In the genomic region with DNA sequence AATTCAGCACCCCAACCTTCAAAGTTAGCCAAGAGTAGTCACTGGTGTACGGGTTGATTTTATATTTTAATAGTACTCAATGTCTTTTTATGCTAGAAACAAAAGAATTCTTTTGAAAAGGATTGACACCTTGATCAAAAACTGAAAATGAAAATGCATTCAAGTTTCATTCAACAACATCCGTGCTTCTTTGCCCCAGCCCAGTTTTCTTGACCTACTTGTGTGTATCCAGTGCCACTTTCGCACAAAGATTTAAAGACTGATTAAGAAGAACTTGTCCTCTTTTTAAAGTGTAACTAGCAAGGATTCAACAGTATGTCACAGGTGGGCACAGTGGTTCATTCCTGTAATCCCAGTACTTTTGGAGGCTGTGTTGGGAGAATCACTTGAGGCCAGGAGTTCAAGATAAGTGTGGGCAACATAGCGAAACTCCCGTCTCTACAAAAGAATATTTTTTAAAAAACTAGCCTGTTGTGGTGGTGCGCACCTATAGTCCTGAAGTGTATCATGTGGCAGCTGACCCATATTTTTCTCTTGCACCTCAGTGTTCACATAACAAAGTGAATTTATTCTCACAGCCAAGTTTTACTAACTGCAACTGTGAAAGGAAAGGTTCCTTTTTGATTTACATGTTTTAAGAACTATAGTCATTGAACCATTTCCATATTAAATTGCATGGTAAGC, we compare ENCODE assay signal across 27 cellular contexts. TPM values are rescaled to one million over a fixed set of nuclear protein-coding genes. Genes with fewer than 3 reads are reported as not detected.
DNase-seq lines count a peak whose midpoint lies in the region; ATAC-seq, FAIRE-seq and TF ChIP-seq lines count a peak whose summit lies in the region.
"Had no signal": no experiment of that assay in that cellular context is flagged by ENCODE, and none has a peak within 500 bp of the region (broad histone marks: within the 10 kb centered on the region; RNA-seq: fewer than 3 reads in every experiment).

No MANE protein-coding gene starts in this region.

- H3K4me3 Mint-ChIP-seq in CD4-positive, alpha-beta memory T cell: peak overlapping the region in 7 of 8 donors; percentile 24 to 63 (median 39)
- H3K4me3 Mint-ChIP-seq: CD8-positive, alpha-beta T cell had no signal

- POLR2A ChIA-PET in CD4-positive, alpha-beta memory T cell (lab: Charles Lee; ENCODE audit: partially characterized antibody): interaction anchor here (0.9 kb wide), 1 partner anchor 23 kb away, joined by 4 read pairs; the partner anchor contains the start of gene CD2AP
- POLR2A ChIA-PET in endothelial cell of umbilical vein (lab: Charles Lee): no interaction called here

- no peaks in the 10 kb centered on the region for H3K9me1 ChIP-seq in endothelial cell of umbilical vein (replicated peaks; ENCODE audit: control insufficient read depth, extremely low read depth, insufficient read depth, low read length)

- H4K20me1 ChIP-seq in endothelial cell of umbilical vein (replicated peaks; ENCODE audit: control insufficient read depth, extremely low read depth, insufficient read depth, low read length): no peaks in the 10 kb centered on the region
- no peaks in the 10 kb centered on the region for H4K20me1 ChIP-seq in smooth muscle cell (ENCODE audit: low read depth)

- CTCF ChIA-PET in CD4-positive, alpha-beta memory T cell (lab: Charles Lee; ENCODE audit: partially characterized antibody): no interaction called here
- CTCF ChIA-PET in endothelial cell of umbilical vein (lab: Charles Lee): no interaction called here

- H3K36me3 Mint-ChIP-seq in CD4-positive, alpha-beta memory T cell: no peaks in the 10 kb centered on the region
- H3K36me3 Mint-ChIP-seq: CD8-positive, alpha-beta T cell had no signal

- dilution Hi-C loops in endothelial cell of umbilical vein (cut with MboI; ENCODE audit: extremely low pct_ligation_motif_present, low sequenced_read_pairs): no loop called here

- FAIRE-seq in endothelial cell of umbilical vein (lab: Jason Lieb, UNC): peak; percentile 26
- FAIRE-seq: A549, HepG2 had no signal

- H3K79me2 ChIP-seq in endothelial cell of umbilical vein (ENCODE audit: control insufficient read depth, insufficient read depth, low read length) (no peaks in the 10 kb centered on the region), smooth muscle cell (ENCODE audit: low read depth) (no peaks in the 10 kb centered on the region)

- H3K9me3 ChIP-seq in CD4-positive, alpha-beta memory T cell (ENCODE audit: control insufficient read depth in 1 of 2, low read length in 2 of 2): no peaks in the 10 kb centered on the region
- no peaks in the 10 kb centered on the region for H3K9me3 ChIP-seq in endothelial cell of umbilical vein (replicated peaks; ENCODE audit: control insufficient read depth, insufficient read depth, low read length)
- H3K9me3 ChIP-seq in smooth muscle cell (replicated peaks; ENCODE audit: low read depth): no peaks in the 10 kb centered on the region
- H3K9me3 ChIP-seq: A549, SJCRH30 had no signal

- no peaks in the 10 kb centered on the region for H3K27me3 ChIP-seq in CD4-positive, alpha-beta memory T cell (ENCODE audit: insufficient read depth, low read length)
- no peaks in the 10 kb centered on the region for H3K27me3 ChIP-seq in endothelial cell of umbilical vein (ENCODE audit: control insufficient read depth in 2 of 2, insufficient read depth in 2 of 2, low read length in 2 of 2)
- no peaks in the 10 kb centered on the region for H3K27me3 ChIP-seq in smooth muscle cell (ENCODE audit: low read depth)
- H3K27me3 ChIP-seq: SJCRH30 had no signal

- no peaks in the 10 kb centered on the region for H3K36me3 ChIP-seq in CD4-positive, alpha-beta memory T cell (ENCODE audit: insufficient read depth, low read length)
- H3K36me3 ChIP-seq in endothelial cell of umbilical vein (ENCODE audit: control insufficient read depth in 2 of 2, extremely low read depth in 1 of 2, insufficient read depth in 2 of 2, low read length in 2 of 2) (no peaks in the 10 kb centered on the region), smooth muscle cell (ENCODE audit: low read depth) (no peaks in the 10 kb centered on the region)
- H3K36me3 ChIP-seq: SJCRH30 had no signal

- H2AFZ ChIP-seq in endothelial cell of umbilical vein (ENCODE audit: low read depth, low read length) (no peak overlapping the region), smooth muscle cell (ENCODE audit: low read depth) (no peak overlapping the region)
- H2AFZ ChIP-seq: PC-9 had no signal

- no peak overlapping the region for H3K4me3 ChIP-seq in CD4-positive, alpha-beta memory T cell (ENCODE audit: low read length in 2 of 2)
- H3K4me3 ChIP-seq in endothelial cell of umbilical vein (replicated peaks in 1 of 3; ENCODE audit: insufficient read depth in 1 of 3, low read depth in 1 of 3, low read length in 3 of 3) (no peak overlapping the region), smooth muscle cell (no peak overlapping the region)
- H3K4me3 ChIP-seq: A549, PC-9, SJCRH30 had no signal

- H3K27me3 Mint-ChIP-seq in CD4-positive, alpha-beta memory T cell: peaks cover 0 to 2% of the 10 kb centered on the region in 2 donors

- DNase-seq in CD4-positive, alpha-beta memory T cell: peak in 2 of 5 donors; percentile 16 to 18
- no peak for DNase-seq in endothelial cell of umbilical vein (ENCODE audit: low read depth, low spot score)
- DNase-seq in pons (ENCODE audit: low spot score): no peak
- no peak for DNase-seq in smooth muscle cell (lab: John Stamatoyannopoulos, UW; ENCODE audit: unreplicated experiment)
- DNase-seq: AML-193; C1 segment of cervical spinal cord; CD8-positive, alpha-beta T cell; DMS79 treated with DMSO at 0.1 percent for 48 hours; GF-D8; Kasumi-1; MV-4-11; NCI-H1105; NCI-H1436 treated with DMSO at 0.1 percent for 48 hours; NCI-H187 treated with DMSO at 0.1 percent for 48 hours; NCI-H446; NCI-H524 treated with DMSO at 0.1 percent for 48 hours; NK-92 treated with Interleukin-12 subunit alpha and Interleukin-12 subunit beta, amount 100 ng/mL, for 24 hours had no signal

- no peak for TF ChIP-seq CTCF in VCaP (conservative IDR thresholded peaks at IDR 0.05)
- TF ChIP-seq CTCF in endothelial cell of umbilical vein (IDR thresholded peaks at IDR 0.05; ENCODE audit: extremely low read depth in 1 of 2, insufficient read depth in 1 of 2, low read depth in 1 of 2, low read length in 2 of 2): no peak
- no peak for TF ChIP-seq CTCF in smooth muscle cell (IDR thresholded peaks at IDR 0.05; ENCODE audit: borderline replicate concordance, insufficient read depth, poor library complexity, severe bottlenecking)

- peak; percentile 57 for ATAC-seq in GM18867 (IDR thresholded peaks at IDR 0.05; ENCODE audit: unreplicated experiment)
- no peak for ATAC-seq in GM21360 (IDR thresholded peaks at IDR 0.05; ENCODE audit: unreplicated experiment)
- ATAC-seq: A549; CD8-positive, alpha-beta T cell; HCT116; HepG2; Right ventricle myocardium inferior; SK-N-SH treated with all-trans-retinoic acid at 6 μM for 48 hours had no signal

- H3K4me2 ChIP-seq in endothelial cell of umbilical vein (ENCODE audit: insufficient read depth, low read length) (no peak overlapping the region), smooth muscle cell (no peak overlapping the region)
- H3K4me2 ChIP-seq: A549, PC-9 had no signal

- H3K27ac ChIP-seq in CD4-positive, alpha-beta memory T cell (ENCODE audit: low read depth, low read length): no peak overlapping the region
- H3K27ac ChIP-seq in VCaP (peak overlapping the region; percentile 10; the same call in 1 of the 2 replicates), endothelial cell of umbilical vein (ENCODE audit: insufficient read depth, low read depth, low read length) (no peak overlapping the region), smooth muscle cell (ENCODE audit: low read depth) (no peak overlapping the region)
- H3K27ac ChIP-seq: A549, PC-9, SJCRH30 had no signal

- H3K4me1 Mint-ChIP-seq in CD4-positive, alpha-beta memory T cell: peaks cover 0 to 10% (median 0%) of the 10 kb centered on the region in 4 donors

- WGBS in smooth muscle cell (ENCODE audit: low lambda C conversion rate): 94% methylated on average over 6 of the region's 6 CpGs

- TF ChIP-seq POLR2A in endothelial cell of umbilical vein (IDR thresholded peaks at IDR 0.05; ENCODE audit: low read depth, low read length): no peak

- H3K27ac Mint-ChIP-seq in CD4-positive, alpha-beta memory T cell: peak overlapping the region in 6 of 7 donors; percentile 7 to 87 (median 76)
- H3K27ac Mint-ChIP-seq: CD8-positive, alpha-beta T cell had no signal

- H3F3A ChIP-seq in smooth muscle cell (ENCODE audit: low read depth): no peaks in the 10 kb centered on the region

- no peak overlapping the region for H3K9ac ChIP-seq in endothelial cell of umbilical vein (replicated peaks; ENCODE audit: extremely low read depth, insufficient read depth, low read length)
- no peak overlapping the region for H3K9ac ChIP-seq in smooth muscle cell (ENCODE audit: low read depth)

- peaks cover 3% of the 10 kb centered on the region for H3K4me1 ChIP-seq in CD4-positive, alpha-beta memory T cell (ENCODE audit: insufficient read depth, low read length)
- H3K4me1 ChIP-seq in endothelial cell of umbilical vein (ENCODE audit: control insufficient read depth, extremely low read depth, insufficient read depth, low read length): no peaks in the 10 kb centered on the region
- H3K4me1 ChIP-seq in smooth muscle cell (ENCODE audit: low read depth): no peaks in the 10 kb centered on the region
- H3K4me1 ChIP-seq: SJCRH30 had no signal

- BruUV-seq in endothelial cell of umbilical vein (replicated peaks; lab: Mats Ljungman, UMichigan): no TSS peak

- intact Hi-C loops in CD4-positive, alpha-beta memory T cell (cut with micrococcal nuclease): no loop called here
- intact Hi-C loops in endothelial cell of umbilical vein (cut with micrococcal nuclease): no loop called here

- H3K9me3 Mint-ChIP-seq in CD4-positive, alpha-beta memory T cell: no peaks in the 10 kb centered on the region
- H3K9me3 Mint-ChIP-seq: CD8-positive, alpha-beta T cell had no signal

TF ChIP-seq in endothelial cell of umbilical vein, 7 proteins besides CTCF, POLR2A, EP300 and RAD21 (continues in another document):
- TF ChIP-seq POLR2AphosphoS5 (IDR thresholded peaks at IDR 0.05; ENCODE audit: insufficient read depth, low read depth, low read length): no peak
- TF ChIP-seq FOS (IDR thresholded peaks at IDR 0.05; ENCODE audit: borderline replicate concordance, insufficient read depth, low read length): no peak
- no peak for TF ChIP-seq JUN (IDR thresholded peaks at IDR 0.05; ENCODE audit: borderline replicate concordance, insufficient read depth, insufficient read length, low read depth)

RNA-seq across cellular contexts. Expression of gene CD2AP, which starts 22.7 kb away (rescaled TPM):
- total RNA-seq in CD4-positive, alpha-beta memory T cell: 10 to 100 TPM; 25.7 to 25.8 TPM
- 1 to 10 TPM; 3.5 to 8.4 TPM for polyA plus RNA-seq in CD4-positive, alpha-beta memory T cell
- total RNA-seq in endothelial cell of umbilical vein (37.3 and 39.8 TPM in 2 replicates), smooth muscle cell (33.4 and 37.2 TPM in 2 replicates)
- polyA plus RNA-seq in endothelial cell of umbilical vein (2.7 and 4.2 TPM in 2 replicates), smooth muscle cell (7.4 and 15.5 TPM in 2 replicates)
- 8.2 and 8.6 TPM in 2 replicates for polyA plus RNA-seq in endothelial cell of umbilical vein (2011; cell fraction: cytosol; rRNA removed)
- polyA plus RNA-seq in endothelial cell of umbilical vein (2011; cell fraction: nucleus; rRNA removed): 12.9 and 17.5 TPM in 2 replicates
- 14.0 and 19.8 TPM in 2 replicates for polyA plus RNA-seq in endothelial cell of umbilical vein (2012)
- 5.3 and 6.8 TPM in 2 replicates for polyA minus RNA-seq in endothelial cell of umbilical vein
- polyA minus RNA-seq in endothelial cell of umbilical vein (2011; cell fraction: cytosol; rRNA and poly(A)+ RNA removed): 9.2 TPM
- polyA minus RNA-seq in endothelial cell of umbilical vein (2011; cell fraction: nucleus; rRNA and poly(A)+ RNA removed): 31.3 and 38.1 TPM in 2 replicates
